In genomic region chr3:50164056-50164455, GRCh38 we compare ENCODE assay signal across 8 cellular contexts. TPM values are rescaled to one million over a fixed set of nuclear protein-coding genes. Genes with fewer than 3 reads are reported as not detected.
DNase-seq lines count a peak whose midpoint lies in the region; ATAC-seq and TF ChIP-seq lines count a peak whose summit lies in the region.

No MANE protein-coding gene starts in this region.

- peak overlapping the region in 9 of 11 experiments; percentile 11 to 100 (median 94); a peak in 18 of 22 replicates for H3K4me2 ChIP-seq in BLaER1 treated with 17β-estradiol and CSF1 and Interleukin-3, amounts not matched to agents 10 nM and 100 nM

- peaks cover 35 to 100% (median 100%) of the 10 kb centered on the region in 10 experiments for H3K4me1 ChIP-seq in BLaER1 treated with 17β-estradiol and CSF1 and Interleukin-3, amounts not matched to agents 10 nM and 100 nM
- peaks cover 68% of the 10 kb centered on the region for H3K4me1 ChIP-seq in rectal smooth muscle tissue (ENCODE audit: control insufficient read depth, insufficient read depth, low read length)
- no peaks in the 10 kb centered on the region for H3K4me1 ChIP-seq in naive thymus-derived CD4-positive, alpha-beta T cell (ENCODE audit: control insufficient read depth in 2 of 2, insufficient read depth in 2 of 2, low read length in 2 of 2)
- H3K4me1 ChIP-seq in effector memory CD4-positive, alpha-beta T cell (ENCODE audit: control insufficient read depth, insufficient read depth, low read length, poor library complexity, severe bottlenecking): no peaks in the 10 kb centered on the region

- peak overlapping the region in 1 of 11 experiments; percentile 32; a peak in 2 of 22 replicates for H3K9ac ChIP-seq in BLaER1 treated with 17β-estradiol and CSF1 and Interleukin-3, amounts not matched to agents 10 nM and 100 nM
- no peak overlapping the region for H3K9ac ChIP-seq in rectal smooth muscle tissue (ENCODE audit: low read length)

- CTCF ChIA-PET in naive thymus-derived CD4-positive, alpha-beta T cell (lab: Charles Lee): interaction anchor here (1.0 to 1.4 kb wide), 2 partner anchors 31 to 42 kb away, joined by 3 to 4 read pairs; no protein-coding TSS in a partner anchor

- H3K27me3 Mint-ChIP-seq in naive thymus-derived CD4-positive, alpha-beta T cell: peaks cover 0 to 5% (median 0%) of the 10 kb centered on the region in 5 donors

- H3K36me3 Mint-ChIP-seq in naive thymus-derived CD4-positive, alpha-beta T cell: no peaks in the 10 kb centered on the region

- peak; percentile 94 for DNase-seq in glomerular visceral epithelial cell (ENCODE audit: extremely low spot score)
- DNase-seq in naive thymus-derived CD4-positive, alpha-beta T cell: no peak
- DNase-seq in effector memory CD4-positive, alpha-beta T cell: no peak

- POLR2A ChIA-PET in naive thymus-derived CD4-positive, alpha-beta T cell (lab: Charles Lee): no interaction called here

- peaks cover 0 to 3% (median 0%) of the 10 kb centered on the region in 11 donors for H3K9me3 Mint-ChIP-seq in naive thymus-derived CD4-positive, alpha-beta T cell

- H3K9me3 ChIP-seq in BLaER1 treated with 17β-estradiol and CSF1 and Interleukin-3, amounts not matched to agents 10 nM and 100 nM (replicated peaks in 1 of 11): no peaks in the 10 kb centered on the region
- H3K9me3 ChIP-seq in naive thymus-derived CD4-positive, alpha-beta T cell (ENCODE audit: control insufficient read depth in 2 of 3, low read length in 3 of 3): no peaks in the 10 kb centered on the region
- no peaks in the 10 kb centered on the region for H3K9me3 ChIP-seq in effector memory CD4-positive, alpha-beta T cell (ENCODE audit: control insufficient read depth, low read length)

- H3K27me3 ChIP-seq in BLaER1 treated with 17β-estradiol and CSF1 and Interleukin-3, amounts not matched to agents 10 nM and 100 nM: no peaks in the 10 kb centered on the region
- H3K27me3 ChIP-seq in rectal smooth muscle tissue (ENCODE audit: control insufficient read depth, insufficient read depth, low read length): no peaks in the 10 kb centered on the region
- no peaks in the 10 kb centered on the region for H3K27me3 ChIP-seq in naive thymus-derived CD4-positive, alpha-beta T cell (ENCODE audit: control insufficient read depth in 2 of 2, insufficient read depth in 2 of 2, low read length in 2 of 2)
- H3K27me3 ChIP-seq in effector memory CD4-positive, alpha-beta T cell (replicated peaks; ENCODE audit: control insufficient read depth, insufficient read depth, low read length, poor library complexity, severe bottlenecking): no peaks in the 10 kb centered on the region

- no peak overlapping the region for H3K27ac Mint-ChIP-seq in naive thymus-derived CD4-positive, alpha-beta T cell

- intact Hi-C loops in naive thymus-derived CD4-positive, alpha-beta T cell (cut with micrococcal nuclease): no loop called here

- H4K20me1 ChIP-seq in BLaER1 treated with 17β-estradiol and CSF1 and Interleukin-3, amounts not matched to agents 10 nM and 100 nM: peaks cover 0 to 58% (median 0%) of the 10 kb centered on the region in 11 experiments; a peak in 5 of 22 replicates

- H3K27ac ChIP-seq in BLaER1 treated with 17β-estradiol and CSF1 and Interleukin-3, amounts not matched to agents 10 nM and 100 nM: peak overlapping the region in 2 of 11 experiments; percentile 31 to 35; a peak in 1 of 22 replicates
- H3K27ac ChIP-seq in rectal smooth muscle tissue (ENCODE audit: low read depth, low read length): peak overlapping the region; percentile 91
- no peak overlapping the region for H3K27ac ChIP-seq in naive thymus-derived CD4-positive, alpha-beta T cell (ENCODE audit: low read depth, low read length)
- no peak overlapping the region for H3K27ac ChIP-seq in effector memory CD4-positive, alpha-beta T cell (ENCODE audit: insufficient read depth, low read length, poor library complexity, severe bottlenecking)

- H3K4me3 Mint-ChIP-seq in naive thymus-derived CD4-positive, alpha-beta T cell: no peak overlapping the region

- peaks cover 0 to 33% (median 15%) of the 10 kb centered on the region in 11 experiments; a peak in 10 of 22 replicates for H3K36me3 ChIP-seq in BLaER1 treated with 17β-estradiol and CSF1 and Interleukin-3, amounts not matched to agents 10 nM and 100 nM
- H3K36me3 ChIP-seq in rectal smooth muscle tissue (ENCODE audit: control insufficient read depth, insufficient read depth, low read length): no peaks in the 10 kb centered on the region
- H3K36me3 ChIP-seq in naive thymus-derived CD4-positive, alpha-beta T cell (ENCODE audit: control insufficient read depth in 2 of 3, insufficient read depth in 3 of 3, low read length in 3 of 3): no peaks in the 10 kb centered on the region
- H3K36me3 ChIP-seq in effector memory CD4-positive, alpha-beta T cell (ENCODE audit: control insufficient read depth, insufficient read depth, low read length): no peaks in the 10 kb centered on the region

- H3K4me3 ChIP-seq in BLaER1 treated with 17β-estradiol and CSF1 and Interleukin-3, amounts not matched to agents 10 nM and 100 nM: no peak overlapping the region
- H3K4me3 ChIP-seq in rectal smooth muscle tissue (ENCODE audit: low read length): no peak overlapping the region
- H3K4me3 ChIP-seq in naive thymus-derived CD4-positive, alpha-beta T cell (ENCODE audit: low read length): no peak overlapping the region
- H3K4me3 ChIP-seq in effector memory CD4-positive, alpha-beta T cell (ENCODE audit: insufficient read depth, low read depth, low read length, poor library complexity, severe bottlenecking): no peak overlapping the region

- peak; percentile 76 for ATAC-seq in SK-N-SH treated with all-trans-retinoic acid at 6 μM for 48 hours
- no peak for ATAC-seq in GM21390 (IDR thresholded peaks at IDR 0.05; ENCODE audit: unreplicated experiment)
- ATAC-seq in naive thymus-derived CD4-positive, alpha-beta T cell: no peak
- ATAC-seq in GM21576 (IDR thresholded peaks at IDR 0.05; ENCODE audit: unreplicated experiment): no peak

- H3K4me1 Mint-ChIP-seq in naive thymus-derived CD4-positive, alpha-beta T cell: peaks cover 0 to 3% (median 0%) of the 10 kb centered on the region in 7 donors

TF ChIP-seq in SK-N-SH treated with all-trans-retinoic acid at 6 μM for 48 hours, 23 proteins besides CTCF, POLR2A, EP300 and RAD21:
- no peak for TF ChIP-seq SNAI2 (CRISPR knock-in tag; IDR thresholded peaks at IDR 0.05)
- TF ChIP-seq ISL1 (CRISPR knock-in tag; IDR thresholded peaks at IDR 0.05): peak; percentile 50
TF ChIP-seq in SK-N-SH treated with all-trans-retinoic acid at 6 μM for 48 hours: peak in this region for 1.

RNA-seq across cellular contexts. Expression of gene SEMA3F, which starts 8.9 kb away (rescaled TPM):
- total RNA-seq in naive thymus-derived CD4-positive, alpha-beta T cell: 1 to 10 TPM in 1 of 5 experiments, under 1 TPM in 2, not detected in 2; 0.34 to 1.1 (median 0.69) TPM
- polyA plus RNA-seq in naive thymus-derived CD4-positive, alpha-beta T cell: not detected

RNA-seq across cellular contexts. Expression of gene GNAT1, which starts 27.4 kb away (rescaled TPM):
- 1 to 10 TPM in 1 of 5 experiments, under 1 TPM in 1, not detected in 3; 0.24 to 1.2 TPM for total RNA-seq in naive thymus-derived CD4-positive, alpha-beta T cell
- not detected for polyA plus RNA-seq in naive thymus-derived CD4-positive, alpha-beta T cell

RNA-seq across cellular contexts. Expression of gene SLC38A3, which starts 41.0 kb away (rescaled TPM):
- 1 to 10 TPM in 1 of 5 experiments, not detected in 4; 1.8 TPM for total RNA-seq in naive thymus-derived CD4-positive, alpha-beta T cell
- polyA plus RNA-seq in naive thymus-derived CD4-positive, alpha-beta T cell: not detected
